In genomic region chr15:59190291-59190690, GRCh38 we compare ENCODE assay signal across 1 cellular context.
TF ChIP-seq lines count a peak whose summit lies in the region.

No MANE protein-coding gene starts in this region.

TF ChIP-seq in SK-N-SH, 30 proteins besides CTCF, POLR2A, EP300 and RAD21 (continued from another document):
- TF ChIP-seq, protein P1, sequence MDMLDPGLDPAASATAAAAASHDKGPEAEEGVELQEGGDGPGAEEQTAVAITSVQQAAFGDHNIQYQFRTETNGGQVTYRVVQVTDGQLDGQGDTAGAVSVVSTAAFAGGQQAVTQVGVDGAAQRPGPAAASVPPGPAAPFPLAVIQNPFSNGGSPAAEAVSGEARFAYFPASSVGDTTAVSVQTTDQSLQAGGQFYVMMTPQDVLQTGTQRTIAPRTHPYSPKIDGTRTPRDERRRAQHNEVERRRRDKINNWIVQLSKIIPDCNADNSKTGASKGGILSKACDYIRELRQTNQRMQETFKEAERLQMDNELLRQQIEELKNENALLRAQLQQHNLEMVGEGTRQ (IDR thresholded peaks at IDR 0.05; ENCODE audit: borderline replicate concordance, low read depth, low read length) = no peak
